ENCODE assay signal across 2 cellular contexts in the genomic region with DNA sequence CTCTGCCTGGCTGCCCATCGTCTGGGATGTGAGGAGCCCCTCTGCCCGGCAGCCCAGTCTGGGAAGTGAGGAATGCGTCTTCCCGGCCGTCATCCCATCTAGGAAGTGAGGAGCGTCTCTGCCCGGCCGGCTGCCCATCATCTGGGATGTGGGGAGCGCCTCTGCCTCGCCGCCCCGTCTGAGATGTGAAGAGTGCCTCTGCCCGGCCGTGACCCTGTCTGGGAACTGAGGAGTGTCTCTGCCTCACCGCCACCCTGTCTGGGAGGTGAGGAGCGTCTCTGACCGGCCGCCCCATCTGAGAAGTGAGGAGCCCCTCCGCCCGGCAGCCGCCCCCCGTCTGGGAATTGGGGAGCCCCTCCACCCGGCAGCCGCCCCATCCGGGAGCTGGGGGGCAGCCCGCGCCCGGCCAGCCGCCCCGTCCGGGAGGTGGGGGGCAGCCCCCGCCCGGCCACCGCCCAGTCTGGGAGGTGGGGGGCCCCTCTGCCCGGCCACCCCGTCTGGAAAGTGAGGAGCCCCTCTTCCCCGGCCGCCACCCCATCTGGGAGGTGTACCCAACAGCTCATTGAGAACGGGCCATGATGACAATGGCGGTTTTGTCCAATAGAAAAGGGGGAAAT. TPM values are rescaled to one million over a fixed set of nuclear protein-coding genes. Genes with fewer than 3 reads are reported as not detected.
"Had no signal": no experiment of that assay in that cellular context is flagged by ENCODE, and none has a peak within 500 bp of the region (broad histone marks: within the 10 kb centered on the region; RNA-seq: fewer than 3 reads in every experiment).

No MANE protein-coding gene starts in this region.

RNA-seq across cellular contexts. Expression of a gene that starts 7.5 kb away (rescaled TPM):
- total RNA-seq: G401, GM12878 had no signal

RNA-seq across cellular contexts. Expression of a gene that starts 18.8 kb away (rescaled TPM):
- total RNA-seq: G401, GM12878 had no signal

RNA-seq across cellular contexts. Expression of a gene that starts 26.0 kb away (rescaled TPM):
- total RNA-seq: G401, GM12878 had no signal

RNA-seq across cellular contexts. Expression of a gene that starts 45.9 kb away (rescaled TPM):
- total RNA-seq: G401, GM12878 had no signal
